Comparison of ENCODE assay signal across 27 cellular contexts in the genomic region with DNA sequence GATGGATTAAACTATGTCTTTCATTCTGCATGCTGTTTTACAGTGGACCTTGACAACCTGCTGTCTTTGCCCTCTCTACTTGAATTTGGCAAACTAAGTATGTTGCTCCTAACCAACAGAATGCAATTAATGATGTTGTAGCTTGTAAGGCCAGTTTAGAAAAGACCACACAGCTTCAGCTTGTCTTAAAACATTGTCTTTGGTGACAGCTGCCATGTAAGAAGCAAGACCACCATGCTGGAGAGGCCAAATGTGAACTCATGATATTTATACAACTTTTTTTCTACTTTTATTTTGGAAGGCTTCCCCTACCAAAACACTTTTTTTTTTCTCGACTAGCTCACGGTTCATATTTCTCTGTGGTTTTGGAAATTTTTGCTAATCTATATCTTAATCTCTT.
"Had no signal": no experiment of that assay in that cellular context is flagged by ENCODE, and none has a peak within 500 bp of the region (broad histone marks: within the 10 kb centered on the region; RNA-seq: fewer than 3 reads in every experiment).

No MANE protein-coding gene starts in this region.

- H3K4me1 Mint-ChIP-seq: naive thymus-derived CD4-positive, alpha-beta T cell; natural killer cell; stimulated activated effector memory CD8-positive, alpha-beta T cell treated with anti-CD3 and anti-CD28 coated beads, Interleukin-12 subunit alpha, Interleukin-12 subunit beta, amount 100 ng/mL, for 72 hours; stimulated activated naive B cell treated with anti-CD40 and anti-IgM and Interleukin-4, amounts not matched to agents 10 μg/mL and 1 μg/mL and 100 μg/mL, for 72 hours had no signal

- H3K27me3 Mint-ChIP-seq: naive thymus-derived CD4-positive, alpha-beta T cell; progenitor cell of endocrine pancreas; stimulated activated naive B cell treated with anti-CD40 and anti-IgM and Interleukin-4, amounts not matched to agents 10 μg/mL and 1 μg/mL and 100 μg/mL, for 72 hours; stimulated activated naive CD8-positive, alpha-beta T cell treated with anti-CD3 and anti-CD28 coated beads, Interleukin-15, Interleukin-2, amounts not matched to agents 100 ng/mL and 50 ng/mL, for 24 hours had no signal

- DNase-seq: naive thymus-derived CD4-positive, alpha-beta T cell; natural killer cell; nucleus accumbens; pancreas; psoas muscle; right lobe of liver; sigmoid colon; small intestine; stimulated activated CD4-positive, alpha-beta T cell treated with anti-CD3 and anti-CD28 coated beads, Interleukin-15, amount 100 ng/mL, for 24 hours; stimulated activated CD4-positive, alpha-beta T cell treated with anti-CD3 and anti-CD28 coated beads, Interleukin-2, amount 100 ng/mL, for 24 hours; stimulated activated CD4-positive, alpha-beta T cell treated with anti-CD3 and anti-CD28 coated beads, Interleukin-2, amount 100 ng/mL, for 48 hours; stimulated activated CD4-positive, alpha-beta T cell treated with anti-CD3 and anti-CD28 coated beads, Interleukin-4, amount 100 ng/mL, for 24 hours; stimulated activated naive B cell treated with anti-CD40 and anti-IgM and Interleukin-4, amounts not matched to agents 10 μg/mL and 1 μg/mL and 100 μg/mL, for 72 hours; stimulated activated naive CD4-positive, alpha-beta T cell treated with Interleukin-2 at 50 U/mL for 16 hours; stomach; thyroid gland; trophoblast cell; upper lobe of left lung; uterus had no signal

- H3K9me3 Mint-ChIP-seq: nephron; stimulated activated naive B cell treated with anti-CD40 and anti-IgM and Interleukin-4, amounts not matched to agents 10 μg/mL and 1 μg/mL and 100 μg/mL, for 72 hours had no signal

- H3K27me3 ChIP-seq: neutrophil, pancreas, right atrium auricular region, right lobe of liver, sigmoid colon, stomach, thyroid gland, tibial nerve, upper lobe of left lung, uterus had no signal

- H3K36me3 ChIP-seq: neutrophil, pancreas, right atrium auricular region, right lobe of liver, sigmoid colon, stomach, thoracic aorta, thyroid gland, tibial nerve, upper lobe of left lung, uterus had no signal

- H3K4me1 ChIP-seq: pancreas, psoas muscle, right atrium auricular region, right lobe of liver, sigmoid colon, stomach, thyroid gland, tibial nerve, upper lobe of left lung, uterus had no signal

- H3K27ac Mint-ChIP-seq: naive thymus-derived CD4-positive, alpha-beta T cell; natural killer cell; progenitor cell of endocrine pancreas; stimulated activated effector memory CD8-positive, alpha-beta T cell treated with anti-CD3 and anti-CD28 coated beads, Interleukin-12 subunit alpha, Interleukin-12 subunit beta, amount 100 ng/mL, for 72 hours; stimulated activated naive B cell treated with anti-CD40 and anti-IgM and Interleukin-4, amounts not matched to agents 10 μg/mL and 1 μg/mL and 100 μg/mL, for 72 hours; stimulated activated naive CD8-positive, alpha-beta T cell treated with anti-CD3 and anti-CD28 coated beads, Interleukin-15, Interleukin-2, amounts not matched to agents 100 ng/mL and 50 ng/mL, for 24 hours had no signal

- H3K27ac ChIP-seq: neutrophil, pancreas, psoas muscle, right atrium auricular region, right lobe of liver, sigmoid colon, stomach, thoracic aorta, thyroid gland, tibial nerve, upper lobe of left lung, uterus had no signal

- ATAC-seq: naive thymus-derived CD4-positive, alpha-beta T cell; natural killer cell; pancreas; psoas muscle; right lobe of liver; stimulated activated effector memory CD8-positive, alpha-beta T cell treated with anti-CD3 and anti-CD28 coated beads, Interleukin-12 subunit alpha, Interleukin-12 subunit beta, amount 100 ng/mL, for 72 hours; stimulated activated naive B cell treated with anti-CD40 and anti-IgM and Interleukin-4, amounts not matched to agents 10 μg/mL and 1 μg/mL and 100 μg/mL, for 72 hours had no signal

- H3K9me3 ChIP-seq: neutrophil, pancreas, psoas muscle, right atrium auricular region, right lobe of liver, sigmoid colon, stomach, thoracic aorta, thyroid gland, tibial nerve, upper lobe of left lung, uterus had no signal

- H3K4me3 ChIP-seq: pancreas, psoas muscle, right atrium auricular region, right lobe of liver, sigmoid colon, stomach, thoracic aorta, thyroid gland, tibial nerve, upper lobe of left lung, uterus had no signal

- H3K4me3 Mint-ChIP-seq: naive thymus-derived CD4-positive, alpha-beta T cell; natural killer cell; nephron; stimulated activated effector memory CD8-positive, alpha-beta T cell treated with anti-CD3 and anti-CD28 coated beads, Interleukin-12 subunit alpha, Interleukin-12 subunit beta, amount 100 ng/mL, for 72 hours; stimulated activated naive B cell treated with anti-CD40 and anti-IgM and Interleukin-4, amounts not matched to agents 10 μg/mL and 1 μg/mL and 100 μg/mL, for 72 hours; stimulated activated naive CD8-positive, alpha-beta T cell treated with anti-CD3 and anti-CD28 coated beads, Interleukin-15, Interleukin-2, amounts not matched to agents 100 ng/mL and 50 ng/mL, for 24 hours had no signal

- H3K36me3 Mint-ChIP-seq: naive thymus-derived CD4-positive, alpha-beta T cell; stimulated activated effector memory CD8-positive, alpha-beta T cell treated with anti-CD3 and anti-CD28 coated beads, Interleukin-12 subunit alpha, Interleukin-12 subunit beta, amount 100 ng/mL, for 72 hours; stimulated activated naive B cell treated with anti-CD40 and anti-IgM and Interleukin-4, amounts not matched to agents 10 μg/mL and 1 μg/mL and 100 μg/mL, for 72 hours had no signal
